ENCODE assay signal across 16 cellular contexts in the genomic region with DNA sequence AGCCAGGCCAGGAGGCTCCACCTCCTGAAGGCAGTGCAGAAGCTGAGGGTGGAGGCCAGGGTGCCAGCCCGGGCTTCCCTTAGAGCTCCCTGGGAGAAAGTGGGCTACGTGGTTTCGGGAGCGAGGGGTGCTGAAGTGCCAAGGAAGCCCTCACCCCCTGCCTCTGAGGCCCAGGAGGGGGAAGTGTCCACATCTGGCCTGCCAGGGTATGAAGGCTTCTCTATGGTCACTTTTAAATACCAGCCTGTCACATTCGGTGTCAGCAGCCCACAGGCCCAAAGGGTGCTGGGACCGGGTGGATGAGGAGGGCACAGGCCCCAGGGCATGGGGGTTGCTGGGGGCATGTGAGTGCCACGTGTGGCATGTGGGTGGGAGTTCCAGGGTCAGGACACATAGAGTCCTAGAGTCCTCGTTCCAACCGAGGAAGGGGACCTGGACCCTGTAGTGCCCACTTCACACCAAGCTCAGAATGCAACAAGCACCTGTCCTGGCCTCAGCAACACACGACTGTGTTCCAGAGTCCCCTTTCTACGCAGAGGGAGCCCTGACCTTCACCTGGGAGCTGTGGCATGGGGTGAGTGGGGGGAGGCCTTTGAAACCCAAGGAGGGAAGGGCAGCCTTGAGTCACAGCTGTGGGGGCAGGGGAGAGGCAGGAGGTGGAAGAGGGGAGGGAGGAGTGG. TPM values are rescaled to one million over a fixed set of nuclear protein-coding genes. Genes with fewer than 3 reads are reported as not detected.
DNase-seq lines count a peak whose midpoint lies in the region; ATAC-seq and TF ChIP-seq lines count a peak whose summit lies in the region.
"Had no signal": no experiment of that assay in that cellular context is flagged by ENCODE, and none has a peak within 500 bp of the region (broad histone marks: within the 10 kb centered on the region; RNA-seq: fewer than 3 reads in every experiment).

No MANE protein-coding gene starts in this region.

- POLR2A ChIA-PET in activated CD8-positive, alpha-beta T cell treated with anti-CD3 and anti-CD28 coated beads for 36 hours (lab: Charles Lee), result interaction anchor here (0.7 to 1.9 kb wide), 8 partner anchors 10 to 113 kb away, joined by 3 to 5 read pairs (median 3); a partner anchor contains a TSS
- POLR2A ChIA-PET in activated CD8-positive, alpha-beta T cell treated with anti-CD3 and anti-CD28 coated beads, Interleukin-2, amount 10 ng/mL, durations not matched to agents 7 days and 5 days (lab: Charles Lee), result interaction anchor here (0.7 kb wide), 1 partner anchor 15 kb away, joined by 3 read pairs; no protein-coding TSS in a partner anchor

- ATAC-seq in activated CD8-positive, alpha-beta T cell treated with anti-CD3 and anti-CD28 coated beads for 36 hours, result no peak
- no peak for ATAC-seq in activated CD8-positive, alpha-beta T cell treated with anti-CD3 and anti-CD28 coated beads, Interleukin-2, amount 10 ng/mL, durations not matched to agents 7 days and 5 days

- TF ChIP-seq CTCF in activated CD8-positive, alpha-beta T cell treated with anti-CD3 and anti-CD28 coated beads for 36 hours (IDR thresholded peaks at IDR 0.05), result no peak
- TF ChIP-seq CTCF in endothelial cell (IDR thresholded peaks at IDR 0.05; ENCODE audit: unreplicated experiment) (no peak), osteocyte (IDR thresholded peaks at IDR 0.05) (no peak), chondrocyte (IDR thresholded peaks at IDR 0.05) (no peak)

- H3K4me3 Mint-ChIP-seq in activated CD8-positive, alpha-beta T cell treated with anti-CD3 and anti-CD28 coated beads for 36 hours, result peak overlapping the region; percentile 55
- no peak overlapping the region for H3K4me3 Mint-ChIP-seq in activated CD8-positive, alpha-beta T cell treated with anti-CD3 and anti-CD28 coated beads, Interleukin-2, amount 10 ng/mL, durations not matched to agents 7 days and 5 days
- H3K4me3 Mint-ChIP-seq in IgD-negative memory B cell (peak overlapping the region; percentile 51 to 91 (median 85)), endothelial cell (ENCODE audit: unreplicated experiment) (no peak overlapping the region), osteocyte (ENCODE audit: unreplicated experiment) (peak overlapping the region; percentile 29), chondrocyte (ENCODE audit: unreplicated experiment) (no peak overlapping the region)

- no peaks in the 10 kb centered on the region for H3K9me3 Mint-ChIP-seq in activated CD8-positive, alpha-beta T cell treated with anti-CD3 and anti-CD28 coated beads for 36 hours
- no peaks in the 10 kb centered on the region for H3K9me3 Mint-ChIP-seq in activated CD8-positive, alpha-beta T cell treated with anti-CD3 and anti-CD28 coated beads, Interleukin-2, amount 10 ng/mL, durations not matched to agents 7 days and 5 days (ENCODE audit: insufficient read depth)
- H3K9me3 Mint-ChIP-seq in IgD-negative memory B cell (no peaks in the 10 kb centered on the region), endothelial cell (ENCODE audit: unreplicated experiment) (no peaks in the 10 kb centered on the region), osteocyte (ENCODE audit: unreplicated experiment) (no peaks in the 10 kb centered on the region), chondrocyte (ENCODE audit: low read depth) (no peaks in the 10 kb centered on the region)

- peaks cover 50% of the 10 kb centered on the region for H3K27me3 Mint-ChIP-seq in activated CD8-positive, alpha-beta T cell treated with anti-CD3 and anti-CD28 coated beads for 36 hours
- peaks cover 56% of the 10 kb centered on the region for H3K27me3 Mint-ChIP-seq in activated CD8-positive, alpha-beta T cell treated with anti-CD3 and anti-CD28 coated beads, Interleukin-2, amount 10 ng/mL, durations not matched to agents 7 days and 5 days (ENCODE audit: low read depth)
- H3K27me3 Mint-ChIP-seq in IgD-negative memory B cell, result peaks cover 18% of the 10 kb centered on the region
- peaks cover 32% of the 10 kb centered on the region for H3K27me3 Mint-ChIP-seq in endothelial cell (ENCODE audit: unreplicated experiment)
- H3K27me3 Mint-ChIP-seq in osteocyte (ENCODE audit: unreplicated experiment), result peaks cover 42% of the 10 kb centered on the region
- H3K27me3 Mint-ChIP-seq in chondrocyte (ENCODE audit: low read depth), result peaks cover 39% of the 10 kb centered on the region

- H3K4me1 Mint-ChIP-seq in activated CD8-positive, alpha-beta T cell treated with anti-CD3 and anti-CD28 coated beads for 36 hours (ENCODE audit: low read depth), result peaks cover 28% of the 10 kb centered on the region
- H3K4me1 Mint-ChIP-seq in activated CD8-positive, alpha-beta T cell treated with anti-CD3 and anti-CD28 coated beads, Interleukin-2, amount 10 ng/mL, durations not matched to agents 7 days and 5 days (ENCODE audit: low read depth), result peaks cover 28% of the 10 kb centered on the region
- H3K4me1 Mint-ChIP-seq in IgD-negative memory B cell (peaks cover 23 to 47% (median 37%) of the 10 kb centered on the region in 3 donors), endothelial cell (ENCODE audit: unreplicated experiment) (peaks cover 23% of the 10 kb centered on the region), osteocyte (ENCODE audit: unreplicated experiment) (peaks cover 20% of the 10 kb centered on the region), chondrocyte (ENCODE audit: low read depth) (peaks cover 6% of the 10 kb centered on the region)

- CTCF ChIA-PET in activated CD8-positive, alpha-beta T cell treated with anti-CD3 and anti-CD28 coated beads for 36 hours (lab: Charles Lee), result interaction anchor here (1.6 to 2.3 kb wide), 3 partner anchors 13 to 55 kb away, joined by 3 to 7 read pairs (median 6); no protein-coding TSS in a partner anchor
- CTCF ChIA-PET in activated CD8-positive, alpha-beta T cell treated with anti-CD3 and anti-CD28 coated beads, Interleukin-2, amount 10 ng/mL, durations not matched to agents 7 days and 5 days (lab: Charles Lee), result interaction anchor here (0.6 to 1.4 kb wide), 3 partner anchors 13 to 77 kb away, joined by 3 to 5 read pairs (median 3); a partner anchor contains a TSS

- H3K27ac Mint-ChIP-seq in activated CD8-positive, alpha-beta T cell treated with anti-CD3 and anti-CD28 coated beads for 36 hours, result no peak overlapping the region
- H3K27ac Mint-ChIP-seq in activated CD8-positive, alpha-beta T cell treated with anti-CD3 and anti-CD28 coated beads, Interleukin-2, amount 10 ng/mL, durations not matched to agents 7 days and 5 days, result no peak overlapping the region
- peak overlapping the region; percentile 83 for H3K27ac Mint-ChIP-seq in IgD-negative memory B cell
- no peak overlapping the region for H3K27ac Mint-ChIP-seq in endothelial cell (ENCODE audit: unreplicated experiment)
- H3K27ac Mint-ChIP-seq in osteocyte (ENCODE audit: unreplicated experiment), result no peak overlapping the region
- H3K27ac Mint-ChIP-seq in chondrocyte (ENCODE audit: unreplicated experiment), result no peak overlapping the region
- H3K27ac Mint-ChIP-seq: CD14-positive monocyte had no signal

- H3K36me3 Mint-ChIP-seq in activated CD8-positive, alpha-beta T cell treated with anti-CD3 and anti-CD28 coated beads for 36 hours (ENCODE audit: low read depth), result no peaks in the 10 kb centered on the region
- H3K36me3 Mint-ChIP-seq in activated CD8-positive, alpha-beta T cell treated with anti-CD3 and anti-CD28 coated beads, Interleukin-2, amount 10 ng/mL, durations not matched to agents 7 days and 5 days (ENCODE audit: low read depth), result peaks cover 4% of the 10 kb centered on the region
- peaks cover 2% of the 10 kb centered on the region for H3K36me3 Mint-ChIP-seq in IgD-negative memory B cell
- no peaks in the 10 kb centered on the region for H3K36me3 Mint-ChIP-seq in endothelial cell (ENCODE audit: low read depth, unreplicated experiment)
- H3K36me3 Mint-ChIP-seq in osteocyte (ENCODE audit: unreplicated experiment), result peaks cover 3% of the 10 kb centered on the region
- H3K36me3 Mint-ChIP-seq in chondrocyte (ENCODE audit: low read depth), result no peaks in the 10 kb centered on the region

- intact Hi-C loops in activated CD8-positive, alpha-beta T cell treated with anti-CD3 and anti-CD28 coated beads for 36 hours (cut with micrococcal nuclease), result no loop called here

- DNase-seq in activated CD8-positive, alpha-beta T cell treated with anti-CD3 and anti-CD28 coated beads for 36 hours, result peak; percentile 49
- no peak for DNase-seq in activated CD8-positive, alpha-beta T cell treated with anti-CD3 and anti-CD28 coated beads, Interleukin-2, amount 10 ng/mL, durations not matched to agents 7 days and 5 days
- peak; percentile 2 for DNase-seq in endothelial cell (ENCODE audit: low spot score)
- no peak for DNase-seq in osteocyte (ENCODE audit: extremely low spot score, unreplicated experiment)
- DNase-seq in stimulated activated naive CD4-positive, alpha-beta T cell treated with Interleukin-2 at 50 U/mL for 16 hours (lab: John Stamatoyannopoulos, UW), result no peak
- DNase-seq in HuH-7 (ENCODE audit: low spot score), result no peak
- DNase-seq in chondrocyte (ENCODE audit: low spot score), result no peak
- DNase-seq: effector CD4-positive, alpha-beta T cell; MM.1S; NCI-H187 treated with DMSO at 0.1 percent for 48 hours; NCI-H446 treated with DMSO at 0.1 percent for 48 hours; stimulated activated CD4-positive, alpha-beta T cell treated with anti-CD3 and anti-CD28 coated beads, Interleukin-15, amount 100 ng/mL, for 24 hours had no signal

RNA-seq across cellular contexts. Expression of a gene that starts 1.7 kb away (rescaled TPM):
- total RNA-seq in activated CD8-positive, alpha-beta T cell treated with anti-CD3 and anti-CD28 coated beads for 36 hours, result 1 to 10 TPM; 2.3 to 2.7 TPM
- not detected for total RNA-seq in activated CD8-positive, alpha-beta T cell treated with anti-CD3 and anti-CD28 coated beads, Interleukin-2, amount 10 ng/mL, durations not matched to agents 7 days and 5 days
- polyA plus RNA-seq in IgD-negative memory B cell, result 1.7 TPM
- total RNA-seq in endothelial cell (ENCODE audit: unreplicated experiment) (0.41 TPM), osteocyte (not detected in 2 replicates), chondrocyte (not detected in 3 replicates)
- total RNA-seq: bronchial epithelial cell, vagina had no signal
- polyA plus RNA-seq: CD14-positive monocyte had no signal

RNA-seq across cellular contexts. Expression of a gene that starts 13.4 kb away (rescaled TPM):
- total RNA-seq in activated CD8-positive, alpha-beta T cell treated with anti-CD3 and anti-CD28 coated beads for 36 hours, result 1 to 10 TPM; 4.0 TPM
- total RNA-seq in activated CD8-positive, alpha-beta T cell treated with anti-CD3 and anti-CD28 coated beads, Interleukin-2, amount 10 ng/mL, durations not matched to agents 7 days and 5 days, result 1 to 10 TPM; 1.2 to 1.6 TPM
- 80.6 TPM for polyA plus RNA-seq in IgD-negative memory B cell
- total RNA-seq in endothelial cell (ENCODE audit: unreplicated experiment) (3.5 TPM), osteocyte (0.18 and 0.27 TPM in 2 replicates), chondrocyte (0.07 to 0.56 TPM (median 0.21 TPM) in 3 replicates)
- total RNA-seq: vagina had no signal
- polyA plus RNA-seq: CD14-positive monocyte had no signal

RNA-seq across cellular contexts. Expression of a gene that starts 33.8 kb away (rescaled TPM):
- total RNA-seq in activated CD8-positive, alpha-beta T cell treated with anti-CD3 and anti-CD28 coated beads for 36 hours, result 10 to 100 TPM; 62.5 to 63.1 TPM
- total RNA-seq in activated CD8-positive, alpha-beta T cell treated with anti-CD3 and anti-CD28 coated beads, Interleukin-2, amount 10 ng/mL, durations not matched to agents 7 days and 5 days, result 10 to 100 TPM; 83.6 to 83.8 TPM
- 28.7 TPM for polyA plus RNA-seq in IgD-negative memory B cell
- total RNA-seq in endothelial cell (ENCODE audit: unreplicated experiment) (5.2 TPM), osteocyte (6.9 and 7.2 TPM in 2 replicates), chondrocyte (3.3 to 9.3 TPM (median 3.3 TPM) in 3 replicates)
- total RNA-seq: vagina had no signal

RNA-seq across cellular contexts. Expression of a gene that starts 56.1 kb away (rescaled TPM):
- under 1 TPM; 0.20 to 0.36 TPM for total RNA-seq in activated CD8-positive, alpha-beta T cell treated with anti-CD3 and anti-CD28 coated beads for 36 hours
- under 1 TPM; 0.21 to 0.37 TPM for total RNA-seq in activated CD8-positive, alpha-beta T cell treated with anti-CD3 and anti-CD28 coated beads, Interleukin-2, amount 10 ng/mL, durations not matched to agents 7 days and 5 days
- 0.05 TPM for polyA plus RNA-seq in IgD-negative memory B cell
- total RNA-seq in endothelial cell (ENCODE audit: unreplicated experiment), result 0.36 TPM
- 0.42 and 0.46 TPM in 2 replicates for total RNA-seq in osteocyte
- 0.87 to 0.92 TPM (median 0.92 TPM) in 3 replicates for total RNA-seq in chondrocyte

Comparison
In these comparisons a context has a peak if more than half of its experiments do, and no peak if none do; other contexts are left out.
1. DNase-seq: peak in activated CD8-positive, alpha-beta T cell treated with anti-CD3 and anti-CD28 coated beads for 36 hours (single experiment) and endothelial cell (single experiment); none in activated CD8-positive, alpha-beta T cell treated with anti-CD3 and anti-CD28 coated beads, Interleukin-2, amount 10 ng/mL, durations not matched to agents 7 days and 5 days (single experiment), osteocyte (single experiment), stimulated activated naive CD4-positive, alpha-beta T cell treated with Interleukin-2 at 50 U/mL for 16 hours (single experiment), HuH-7 (single experiment) and chondrocyte (single experiment).
2. H3K4me3 Mint-ChIP-seq: peak in activated CD8-positive, alpha-beta T cell treated with anti-CD3 and anti-CD28 coated beads for 36 hours (single experiment), IgD-negative memory B cell (4 of 4) and osteocyte (single experiment); none in activated CD8-positive, alpha-beta T cell treated with anti-CD3 and anti-CD28 coated beads, Interleukin-2, amount 10 ng/mL, durations not matched to agents 7 days and 5 days (single experiment), endothelial cell (single experiment) and chondrocyte (single experiment).
3. H3K27ac Mint-ChIP-seq: peak in IgD-negative memory B cell (3 of 3); none in activated CD8-positive, alpha-beta T cell treated with anti-CD3 and anti-CD28 coated beads for 36 hours (single experiment), activated CD8-positive, alpha-beta T cell treated with anti-CD3 and anti-CD28 coated beads, Interleukin-2, amount 10 ng/mL, durations not matched to agents 7 days and 5 days (single experiment), endothelial cell (single experiment), osteocyte (single experiment) and chondrocyte (single experiment).